ENCODE assay signal across 8 cellular contexts in the genomic region with DNA sequence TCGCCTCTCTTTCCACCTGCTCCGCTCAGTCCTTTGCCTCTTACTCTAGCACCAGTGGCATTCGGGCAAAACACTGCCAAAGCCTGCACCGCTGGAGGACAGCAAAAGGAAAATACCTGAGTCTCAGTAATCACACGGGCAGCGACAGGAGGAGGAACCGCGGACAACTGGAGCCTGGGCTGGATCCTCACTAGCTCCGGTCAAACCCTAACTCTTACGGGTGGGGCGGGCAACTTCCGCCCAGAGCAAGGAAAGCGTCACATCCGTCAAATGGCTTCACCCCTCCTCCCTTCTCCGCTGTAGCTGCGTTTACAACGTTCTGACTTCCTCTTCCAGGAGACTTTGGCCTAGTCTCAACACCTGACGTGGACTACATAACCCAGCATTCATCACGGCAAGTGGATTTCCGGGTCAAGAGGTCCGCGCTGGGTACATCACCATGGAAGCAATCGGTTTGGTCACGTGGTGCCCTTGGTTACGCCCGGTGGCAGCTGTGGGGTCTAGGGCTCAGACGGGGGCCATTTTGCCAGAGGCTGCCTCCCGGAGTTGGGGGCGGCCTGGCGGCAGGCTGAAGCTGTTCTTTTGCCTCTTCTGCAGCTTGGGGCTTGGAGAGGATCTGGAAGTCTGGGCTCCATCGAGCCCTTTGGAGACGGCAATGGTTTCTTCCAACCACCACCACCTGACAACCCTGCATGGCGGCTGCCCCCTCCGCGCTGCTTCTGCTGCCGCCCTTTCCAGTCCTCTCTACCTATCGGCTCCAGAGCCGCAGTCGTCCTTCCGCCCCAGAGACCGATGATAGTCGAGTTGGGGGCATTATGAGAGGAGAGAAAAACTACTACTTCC. TPM values are rescaled to one million over a fixed set of nuclear protein-coding genes. Genes with fewer than 3 reads are reported as not detected.
DNase-seq lines count a peak whose midpoint lies in the region; ATAC-seq and TF ChIP-seq lines count a peak whose summit lies in the region.

A gene with protein sequence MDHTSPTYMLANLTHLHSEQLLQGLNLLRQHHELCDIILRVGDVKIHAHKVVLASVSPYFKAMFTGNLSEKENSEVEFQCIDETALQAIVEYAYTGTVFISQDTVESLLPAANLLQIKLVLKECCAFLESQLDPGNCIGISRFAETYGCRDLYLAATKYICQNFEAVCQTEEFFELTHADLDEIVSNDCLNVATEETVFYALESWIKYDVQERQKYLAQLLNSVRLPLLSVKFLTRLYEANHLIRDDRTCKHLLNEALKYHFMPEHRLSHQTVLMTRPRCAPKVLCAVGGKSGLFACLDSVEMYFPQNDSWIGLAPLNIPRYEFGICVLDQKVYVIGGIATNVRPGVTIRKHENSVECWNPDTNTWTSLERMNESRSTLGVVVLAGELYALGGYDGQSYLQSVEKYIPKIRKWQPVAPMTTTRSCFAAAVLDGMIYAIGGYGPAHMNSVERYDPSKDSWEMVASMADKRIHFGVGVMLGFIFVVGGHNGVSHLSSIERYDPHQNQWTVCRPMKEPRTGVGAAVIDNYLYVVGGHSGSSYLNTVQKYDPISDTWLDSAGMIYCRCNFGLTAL (minus strand): TSS at position 218 of the 843 bp plus-strand sequence. CDS start 16,019 bp downstream, outside the sequence.
A gene with protein sequence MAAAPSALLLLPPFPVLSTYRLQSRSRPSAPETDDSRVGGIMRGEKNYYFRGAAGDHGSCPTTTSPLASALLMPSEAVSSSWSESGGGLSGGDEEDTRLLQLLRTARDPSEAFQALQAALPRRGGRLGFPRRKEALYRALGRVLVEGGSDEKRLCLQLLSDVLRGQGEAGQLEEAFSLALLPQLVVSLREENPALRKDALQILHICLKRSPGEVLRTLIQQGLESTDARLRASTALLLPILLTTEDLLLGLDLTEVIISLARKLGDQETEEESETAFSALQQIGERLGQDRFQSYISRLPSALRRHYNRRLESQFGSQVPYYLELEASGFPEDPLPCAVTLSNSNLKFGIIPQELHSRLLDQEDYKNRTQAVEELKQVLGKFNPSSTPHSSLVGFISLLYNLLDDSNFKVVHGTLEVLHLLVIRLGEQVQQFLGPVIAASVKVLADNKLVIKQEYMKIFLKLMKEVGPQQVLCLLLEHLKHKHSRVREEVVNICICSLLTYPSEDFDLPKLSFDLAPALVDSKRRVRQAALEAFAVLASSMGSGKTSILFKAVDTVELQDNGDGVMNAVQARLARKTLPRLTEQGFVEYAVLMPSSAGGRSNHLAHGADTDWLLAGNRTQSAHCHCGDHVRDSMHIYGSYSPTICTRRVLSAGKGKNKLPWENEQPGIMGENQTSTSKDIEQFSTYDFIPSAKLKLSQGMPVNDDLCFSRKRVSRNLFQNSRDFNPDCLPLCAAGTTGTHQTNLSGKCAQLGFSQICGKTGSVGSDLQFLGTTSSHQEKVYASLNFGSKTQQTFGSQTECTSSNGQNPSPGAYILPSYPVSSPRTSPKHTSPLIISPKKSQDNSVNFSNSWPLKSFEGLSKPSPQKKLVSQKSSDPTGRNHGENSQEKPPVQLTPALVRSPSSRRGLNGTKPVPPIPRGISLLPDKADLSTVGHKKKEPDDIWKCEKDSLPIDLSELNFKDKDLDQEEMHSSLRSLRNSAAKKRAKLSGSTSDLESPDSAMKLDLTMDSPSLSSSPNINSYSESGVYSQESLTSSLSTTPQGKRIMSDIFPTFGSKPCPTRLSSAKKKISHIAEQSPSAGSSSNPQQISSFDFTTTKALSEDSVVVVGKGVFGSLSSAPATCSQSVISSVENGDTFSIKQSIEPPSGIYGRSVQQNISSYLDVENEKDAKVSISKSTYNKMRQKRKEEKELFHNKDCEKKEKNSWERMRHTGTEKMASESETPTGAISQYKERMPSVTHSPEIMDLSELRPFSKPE (N-terminal part only) (plus strand): TSS at position 461 of the 843 bp plus-strand sequence. CDS start 232 bp downstream, at position 693.

- H3K9me3 ChIP-seq in prostate gland = no peaks in the 10 kb centered on the region

- in situ Hi-C loops in GM13977 (cut with MboI; ENCODE audit: low pct_unique_long_range_greater_than_20kb, low sequenced_read_pairs, unreplicated experiment) = no loop called here

- H3K27me3 Mint-ChIP-seq in T-cell = no peaks in the 10 kb centered on the region

- no peak within 1 kb of the TSS for H3K4me3 Mint-ChIP-seq in T-cell

- H3K36me3 Mint-ChIP-seq in T-cell = peaks cover 18% of the 10 kb centered on the region

- peaks cover 6% of the 10 kb centered on the region for H3K4me1 ChIP-seq in prostate gland (replicated peaks)
- no peaks in the 10 kb centered on the region for H3K4me1 ChIP-seq in urinary bladder (ENCODE audit: insufficient read depth)

- WGBS in prostate gland = under 1% methylated on average over 41 of the region's 42 CpGs
- WGBS in urinary bladder = under 1% methylated on average over 42 of the region's 42 CpGs

- H3K4me1 Mint-ChIP-seq in T-cell = peaks cover 41 to 65% (median 62%) of the 10 kb centered on the region in 3 donors

- no peaks in the 10 kb centered on the region for H3K36me3 ChIP-seq in prostate gland
- H3K36me3 ChIP-seq in urinary bladder (ENCODE audit: insufficient read depth) = no peaks in the 10 kb centered on the region

- intact Hi-C loops in left ventricle myocardium superior (cut with micrococcal nuclease) (loop anchor here (5.0 kb wide), 2 partner anchors 50 to 175 kb away; partner anchors contain the start of gene FANCM), prostate gland (cut with DNase I) (loop anchor here (2.0 to 5.0 kb wide), 4 partner anchors 65 to 290 kb away; partner anchors contain the start of genes FANCM, FKBP3, MIS18BP1 and PRPF39)

- ATAC-seq in HG02870 (IDR thresholded peaks at IDR 0.05; ENCODE audit: unreplicated experiment) (peak; percentile 94), T-cell (replicated peaks in 1 of 4) (peak; percentile 90 to 95 (median 92)), left ventricle myocardium superior (peak; percentile 96)

- H3K4me3 ChIP-seq in prostate gland = peak within 1 kb of the TSS; percentile 69 to 78
- H3K4me3 ChIP-seq in urinary bladder (ENCODE audit: low read depth, low read length) = peak within 1 kb of the TSS; percentile 76

- H3K9me3 Mint-ChIP-seq in T-cell = peaks cover 4 to 15% (median 11%) of the 10 kb centered on the region in 3 donors

- POLR2A ChIA-PET in T-cell (lab: Charles Lee) = interaction anchor here (0.5 to 2.7 kb wide), 21 partner anchors 14 to 309 kb away, joined by 3 to 17 read pairs (median 4); partner anchors contain the start of genes FKBP3 (in 2 of the 2), FANCM (in 1 of the 2) and PRPF39 (in 1 of the 2)

- no peak within 1 kb of the TSS for H3K27ac Mint-ChIP-seq in T-cell

- H3K27ac ChIP-seq in prostate gland = peak within 1 kb of the TSS; percentile 90 to 92
- H3K27ac ChIP-seq in urinary bladder (ENCODE audit: low read depth) = peak within 1 kb of the TSS; percentile 90

- TF ChIP-seq POLR2A in prostate gland (IDR thresholded peaks at IDR 0.05) = peak; percentile 83

- TF ChIP-seq CTCF in GM13977 (IDR thresholded peaks at IDR 0.05; ENCODE audit: extremely low read depth, insufficient read depth, missing control alignments) = no peak
- peak in 1 of 4 experiments; percentile 22 for TF ChIP-seq CTCF in prostate gland (IDR thresholded peaks at IDR 0.05)

- DNase-seq in GM13977 (ENCODE audit: low spot score) = peak; percentile 89
- peak; percentile 99 for DNase-seq in NCI-H146 (lab: John Stamatoyannopoulos, UW)
- peak; percentile 86 to 100 (median 98) for DNase-seq in T-cell
- peak; percentile 99 for DNase-seq in amniotic stem cell (lab: John Stamatoyannopoulos, UW)
- DNase-seq in left ventricle myocardium superior = peak; percentile 93
- peak; percentile 99 for DNase-seq in prostate gland (ENCODE audit: low spot score)

- CTCF ChIA-PET in T-cell (lab: Charles Lee) = interaction anchor here in 1 of 2 donors (0.7 to 3.4 kb wide), 8 partner anchors 20 to 306 kb away, joined by 3 to 16 read pairs (median 4); partner anchors contain the start of genes FANCM and FKBP3

- H3K27me3 ChIP-seq in prostate gland (replicated peaks; ENCODE audit: insufficient read depth) = no peaks in the 10 kb centered on the region

RNA-seq across cellular contexts. Expression of the first gene that starts in this region (rescaled TPM):
- total RNA-seq in T-cell = 10 to 100 TPM; 28.0 to 47.9 (median 35.0) TPM
- total RNA-seq in left ventricle myocardium superior = 13.0 TPM
- 1 to 10 TPM; 7.4 to 9.7 TPM for total RNA-seq in prostate gland
- total RNA-seq in urinary bladder = 36.7 TPM
- 5.6 TPM for polyA plus RNA-seq in urinary bladder

RNA-seq across cellular contexts. Expression of the second gene that starts in this region (rescaled TPM):
- 10 to 100 TPM; 10.9 to 17.1 (median 11.1) TPM for total RNA-seq in T-cell
- 21.9 TPM for total RNA-seq in left ventricle myocardium superior
- total RNA-seq in prostate gland = 10 to 100 TPM; 17.9 to 26.8 TPM
- total RNA-seq in urinary bladder = 78.8 TPM
- polyA plus RNA-seq in urinary bladder = 8.2 TPM

Comparison
In these comparisons a context has a peak if more than half of its experiments do, and no peak if none do; other contexts are left out.
1. Peak in every context shown above with its lines: DNase-seq, ATAC-seq, H3K4me3 ChIP-seq and H3K27ac ChIP-seq.